ENCODE assay signal across 1 cellular context in genomic region chr20:50113420-50114224, GRCh38.
A peak's percentile ranks its signal among the peaks of the same experiment; 100 is the strongest.
TF ChIP-seq lines count a peak whose summit lies in the region.

No MANE protein-coding gene starts in this region.

TF ChIP-seq in HepG2, 621 proteins besides CTCF, POLR2A, EP300 and RAD21 (continued from another document):
- TF ChIP-seq AKNA (CRISPR knock-in tag; IDR thresholded peaks at IDR 0.05; ENCODE audit: borderline replicate concordance) (peak; percentile 9; the same call in 1 of the 2 replicates), ZKSCAN8 (CRISPR knock-in tag; IDR thresholded peaks at IDR 0.05; ENCODE audit: borderline replicate concordance) (peak; percentile 36), ZNF790 (CRISPR knock-in tag; IDR thresholded peaks at IDR 0.05; ENCODE audit: borderline replicate concordance) (0 out of 2 replicates have a peak, but pooled peaks have one; percentile 26), PAXIP1 (CRISPR knock-in tag; conservative IDR thresholded peaks at IDR 0.05) (0 out of 2 replicates have a peak, but pooled peaks have one; percentile 5), ZKSCAN1 (IDR thresholded peaks at IDR 0.05; ENCODE audit: low read length) (peak; percentile 83), ZBTB7B (CRISPR knock-in tag; IDR thresholded peaks at IDR 0.05) (0 out of 2 replicates have a peak, but pooled peaks have one; percentile 23), ATF3 (CRISPR knock-in tag; IDR thresholded peaks at IDR 0.05) (no peak), ZFP36L1 (CRISPR knock-in tag; IDR thresholded peaks at IDR 0.05) (no peak), TRAFD1 (CRISPR knock-in tag; IDR thresholded peaks at IDR 0.05; ENCODE audit: borderline replicate concordance) (peak; percentile 58; the same call in 1 of the 2 replicates), ZSCAN31 (CRISPR knock-in tag; IDR thresholded peaks at IDR 0.05; ENCODE audit: low read depth) (no peak), DBP (CRISPR knock-in tag; IDR thresholded peaks at IDR 0.05; ENCODE audit: not compliant biosample characterization) (no peak), MTERF4 (CRISPR knock-in tag; IDR thresholded peaks at IDR 0.05) (0 out of 2 replicates have a peak, but pooled peaks have one; percentile 1), SNRNP70 (IDR thresholded peaks at IDR 0.05; ENCODE audit: low read depth, low read length) (no peak)
